ENCODE assay signal across 30 cellular contexts in genomic region chr5:100864931-100865330, GRCh38. TPM values are rescaled to one million over a fixed set of nuclear protein-coding genes. Genes with fewer than 3 reads are reported as not detected.
DNase-seq lines count a peak whose midpoint lies in the region; ATAC-seq and TF ChIP-seq lines count a peak whose summit lies in the region.
"Had no signal": no experiment of that assay in that cellular context is flagged by ENCODE, and none has a peak within 500 bp of the region (broad histone marks: within the 10 kb centered on the region; RNA-seq: fewer than 3 reads in every experiment).

No MANE protein-coding gene starts in this region.

- no peak for DNase-seq in stimulated activated naive CD8-positive, alpha-beta T cell treated with anti-CD3 and anti-CD28 coated beads, Interleukin-15, amount 100 ng/mL, for 72 hours
- no peak for DNase-seq in activated T-helper 1 cell treated with anti-CD3 and anti-CD28 coated beads, Interleukin-12 subunit alpha, Interleukin-12 subunit beta, Interleukin-2, Interleukin-4 antibody, amounts not matched to agents 30 ng/mL and 10 ng/mL and 1 ng/mL, durations not matched to agents 14 hours and 24 hours and 36 hours (ENCODE audit: low spot score)
- DNase-seq in natural killer cell (no peak), CD14-positive monocyte (ENCODE audit: low spot score) (no peak), ureter (ENCODE audit: low spot score) (no peak)
- DNase-seq: activated CD4-positive, alpha-beta memory T cell treated with anti-CD3 and anti-CD28 coated beads for 36 hours; activated CD8-positive, alpha-beta memory T cell treated with anti-CD3 and anti-CD28 coated beads, Interleukin-2, amount 50 U/mL, for 48 hours; AML-193; DMS153; esophagus squamous epithelium; foreskin keratinocyte; H7; KG1; kidney glomerular epithelial cell; MM.1S; naive thymus-derived CD4-positive, alpha-beta T cell; NCI-H1105 treated with DMSO at 0.1 percent for 48 hours; NCI-H187 treated with DMSO at 0.1 percent for 48 hours; NCI-H510A treated with DMSO at 0.1 percent for 48 hours; occipital lobe; psoas muscle; stimulated activated CD4-positive, alpha-beta T cell treated with anti-CD3 and anti-CD28 coated beads, Interleukin-12 subunit alpha, Interleukin-12 subunit beta, amount 100 ng/mL, for 4 hours; stimulated activated CD4-positive, alpha-beta T cell treated with anti-CD3 and anti-CD28 coated beads, Interleukin-2, amount 100 ng/mL, for 48 hours; substantia nigra; T-cell; upper lobe of right lung had no signal

- no peak overlapping the region for H3K4me3 Mint-ChIP-seq in stimulated activated naive CD8-positive, alpha-beta T cell treated with anti-CD3 and anti-CD28 coated beads, Interleukin-15, Interleukin-2, amounts not matched to agents 100 ng/mL and 50 ng/mL, for 24 hours
- no peak overlapping the region for H3K4me3 Mint-ChIP-seq in stimulated activated naive CD8-positive, alpha-beta T cell treated with anti-CD3 and anti-CD28 coated beads, Interleukin-15, amount 100 ng/mL, for 72 hours
- no peak overlapping the region for H3K4me3 Mint-ChIP-seq in activated T-helper 1 cell treated with anti-CD3 and anti-CD28 coated beads, Interleukin-12 subunit alpha, Interleukin-12 subunit beta, Interleukin-2, Interleukin-4 antibody, amounts not matched to agents 30 ng/mL and 10 ng/mL and 1 ng/mL, durations not matched to agents 14 hours and 24 hours and 36 hours
- no peak overlapping the region for H3K4me3 Mint-ChIP-seq in natural killer cell
- no peak overlapping the region for H3K4me3 Mint-ChIP-seq in CD14-positive monocyte
- H3K4me3 Mint-ChIP-seq: activated CD4-positive, alpha-beta memory T cell treated with anti-CD3 and anti-CD28 coated beads for 36 hours; naive thymus-derived CD4-positive, alpha-beta T cell; T-cell had no signal

- TF ChIP-seq CTCF in natural killer cell (IDR thresholded peaks at IDR 0.05) (no peak), CD14-positive monocyte (IDR thresholded peaks at IDR 0.05) (no peak)

- H3K36me3 Mint-ChIP-seq in stimulated activated naive CD8-positive, alpha-beta T cell treated with anti-CD3 and anti-CD28 coated beads, Interleukin-15, Interleukin-2, amounts not matched to agents 100 ng/mL and 50 ng/mL, for 24 hours (ENCODE audit: low read depth), result peaks cover 79% of the 10 kb centered on the region
- H3K36me3 Mint-ChIP-seq in activated T-helper 1 cell treated with anti-CD3 and anti-CD28 coated beads, Interleukin-12 subunit alpha, Interleukin-12 subunit beta, Interleukin-2, Interleukin-4 antibody, amounts not matched to agents 30 ng/mL and 10 ng/mL and 1 ng/mL, durations not matched to agents 14 hours and 24 hours and 36 hours (ENCODE audit: low read depth), result peaks cover 62% of the 10 kb centered on the region
- H3K36me3 Mint-ChIP-seq in natural killer cell, result no peaks in the 10 kb centered on the region
- peaks cover 36 to 60% of the 10 kb centered on the region in 2 donors for H3K36me3 Mint-ChIP-seq in CD14-positive monocyte

- no peaks in the 10 kb centered on the region for H3K9me3 Mint-ChIP-seq in stimulated activated naive CD8-positive, alpha-beta T cell treated with anti-CD3 and anti-CD28 coated beads, Interleukin-15, Interleukin-2, amounts not matched to agents 100 ng/mL and 50 ng/mL, for 24 hours
- H3K9me3 Mint-ChIP-seq in stimulated activated naive CD8-positive, alpha-beta T cell treated with anti-CD3 and anti-CD28 coated beads, Interleukin-15, amount 100 ng/mL, for 72 hours, result peaks cover 0 to 17% of the 10 kb centered on the region in 2 donors
- peaks cover 4% of the 10 kb centered on the region for H3K9me3 Mint-ChIP-seq in activated T-helper 1 cell treated with anti-CD3 and anti-CD28 coated beads, Interleukin-12 subunit alpha, Interleukin-12 subunit beta, Interleukin-2, Interleukin-4 antibody, amounts not matched to agents 30 ng/mL and 10 ng/mL and 1 ng/mL, durations not matched to agents 14 hours and 24 hours and 36 hours
- no peaks in the 10 kb centered on the region for H3K9me3 Mint-ChIP-seq in natural killer cell
- H3K9me3 Mint-ChIP-seq in CD14-positive monocyte, result peaks cover 0 to 4% (median 1%) of the 10 kb centered on the region in 7 donors
- H3K9me3 Mint-ChIP-seq: activated CD4-positive, alpha-beta memory T cell treated with anti-CD3 and anti-CD28 coated beads for 36 hours had no signal

- no peak for ATAC-seq in stimulated activated naive CD8-positive, alpha-beta T cell treated with anti-CD3 and anti-CD28 coated beads, Interleukin-15, amount 100 ng/mL, for 72 hours
- ATAC-seq in natural killer cell, result no peak
- no peak for ATAC-seq in GM18858 (IDR thresholded peaks at IDR 0.05; ENCODE audit: unreplicated experiment)
- ATAC-seq: foreskin keratinocyte; GM12878; naive thymus-derived CD4-positive, alpha-beta T cell; psoas muscle; sciatic nerve; T-cell; upper lobe of right lung had no signal

- no peaks in the 10 kb centered on the region for H3K27me3 Mint-ChIP-seq in stimulated activated naive CD8-positive, alpha-beta T cell treated with anti-CD3 and anti-CD28 coated beads, Interleukin-15, Interleukin-2, amounts not matched to agents 100 ng/mL and 50 ng/mL, for 24 hours
- H3K27me3 Mint-ChIP-seq in stimulated activated naive CD8-positive, alpha-beta T cell treated with anti-CD3 and anti-CD28 coated beads, Interleukin-15, amount 100 ng/mL, for 72 hours, result no peaks in the 10 kb centered on the region
- no peaks in the 10 kb centered on the region for H3K27me3 Mint-ChIP-seq in activated T-helper 1 cell treated with anti-CD3 and anti-CD28 coated beads, Interleukin-12 subunit alpha, Interleukin-12 subunit beta, Interleukin-2, Interleukin-4 antibody, amounts not matched to agents 30 ng/mL and 10 ng/mL and 1 ng/mL, durations not matched to agents 14 hours and 24 hours and 36 hours (ENCODE audit: insufficient read depth)
- H3K27me3 Mint-ChIP-seq in natural killer cell (ENCODE audit: low read depth in 2 of 2), result no peaks in the 10 kb centered on the region
- no peaks in the 10 kb centered on the region for H3K27me3 Mint-ChIP-seq in CD14-positive monocyte (ENCODE audit: low read depth in 3 of 3)
- H3K27me3 Mint-ChIP-seq: activated CD4-positive, alpha-beta memory T cell treated with anti-CD3 and anti-CD28 coated beads for 36 hours; naive thymus-derived CD4-positive, alpha-beta T cell; T-cell had no signal

- H3K4me1 Mint-ChIP-seq in stimulated activated naive CD8-positive, alpha-beta T cell treated with anti-CD3 and anti-CD28 coated beads, Interleukin-15, Interleukin-2, amounts not matched to agents 100 ng/mL and 50 ng/mL, for 24 hours (ENCODE audit: low read depth), result peaks cover 80% of the 10 kb centered on the region
- peaks cover 54% of the 10 kb centered on the region for H3K4me1 Mint-ChIP-seq in stimulated activated naive CD8-positive, alpha-beta T cell treated with anti-CD3 and anti-CD28 coated beads, Interleukin-15, amount 100 ng/mL, for 72 hours
- peaks cover 68% of the 10 kb centered on the region for H3K4me1 Mint-ChIP-seq in activated T-helper 1 cell treated with anti-CD3 and anti-CD28 coated beads, Interleukin-12 subunit alpha, Interleukin-12 subunit beta, Interleukin-2, Interleukin-4 antibody, amounts not matched to agents 30 ng/mL and 10 ng/mL and 1 ng/mL, durations not matched to agents 14 hours and 24 hours and 36 hours (ENCODE audit: low read depth)
- peaks cover 41 to 65% of the 10 kb centered on the region in 2 donors for H3K4me1 Mint-ChIP-seq in natural killer cell
- H3K4me1 Mint-ChIP-seq in CD14-positive monocyte, result no peaks in the 10 kb centered on the region

- intact Hi-C loops in activated T-helper 1 cell treated with anti-CD3 and anti-CD28 coated beads, Interleukin-12 subunit alpha, Interleukin-12 subunit beta, Interleukin-2, Interleukin-4 antibody, amounts not matched to agents 30 ng/mL and 10 ng/mL and 1 ng/mL, durations not matched to agents 14 hours and 24 hours and 36 hours (cut with micrococcal nuclease), result no loop called here
- intact Hi-C loops in natural killer cell (cut with micrococcal nuclease) (no loop called here), CD14-positive monocyte (cut with micrococcal nuclease) (no loop called here)

- peak overlapping the region; percentile 69 for H3K27ac Mint-ChIP-seq in stimulated activated naive CD8-positive, alpha-beta T cell treated with anti-CD3 and anti-CD28 coated beads, Interleukin-15, Interleukin-2, amounts not matched to agents 100 ng/mL and 50 ng/mL, for 24 hours
- no peak overlapping the region for H3K27ac Mint-ChIP-seq in stimulated activated naive CD8-positive, alpha-beta T cell treated with anti-CD3 and anti-CD28 coated beads, Interleukin-15, amount 100 ng/mL, for 72 hours
- H3K27ac Mint-ChIP-seq in activated T-helper 1 cell treated with anti-CD3 and anti-CD28 coated beads, Interleukin-12 subunit alpha, Interleukin-12 subunit beta, Interleukin-2, Interleukin-4 antibody, amounts not matched to agents 30 ng/mL and 10 ng/mL and 1 ng/mL, durations not matched to agents 14 hours and 24 hours and 36 hours, result peak overlapping the region; percentile 36
- H3K27ac Mint-ChIP-seq in natural killer cell, result peak overlapping the region; percentile 51 to 89
- H3K27ac Mint-ChIP-seq in CD14-positive monocyte, result peak overlapping the region in 2 of 7 donors; percentile 27
- H3K27ac Mint-ChIP-seq: activated CD4-positive, alpha-beta memory T cell treated with anti-CD3 and anti-CD28 coated beads for 36 hours had no signal

RNA-seq across cellular contexts. Expression of gene ST8SIA4, which starts 38.2 kb away (rescaled TPM):
- total RNA-seq in activated T-helper 1 cell treated with anti-CD3 and anti-CD28 coated beads, Interleukin-12 subunit alpha, Interleukin-12 subunit beta, Interleukin-2, Interleukin-4 antibody, amounts not matched to agents 30 ng/mL and 10 ng/mL and 1 ng/mL, durations not matched to agents 14 hours and 24 hours and 36 hours, result 63.1 and 65.2 TPM in 2 replicates
- total RNA-seq in natural killer cell, result 10 to 100 TPM; 36.3 to 63.1 (median 59.9) TPM
- 10 to 100 TPM; 30.7 to 36.4 TPM for polyA plus RNA-seq in CD14-positive monocyte
- 6.5 TPM for total RNA-seq in ureter

Comparison
In these comparisons a context has a peak if more than half of its experiments do, and no peak if none do; other contexts are left out.
1. H3K27ac Mint-ChIP-seq: peak in stimulated activated naive CD8-positive, alpha-beta T cell treated with anti-CD3 and anti-CD28 coated beads, Interleukin-15, Interleukin-2, amounts not matched to agents 100 ng/mL and 50 ng/mL, for 24 hours (single experiment), activated T-helper 1 cell treated with anti-CD3 and anti-CD28 coated beads, Interleukin-12 subunit alpha, Interleukin-12 subunit beta, Interleukin-2, Interleukin-4 antibody, amounts not matched to agents 30 ng/mL and 10 ng/mL and 1 ng/mL, durations not matched to agents 14 hours and 24 hours and 36 hours (single experiment) and natural killer cell (2 of 2); none in stimulated activated naive CD8-positive, alpha-beta T cell treated with anti-CD3 and anti-CD28 coated beads, Interleukin-15, amount 100 ng/mL, for 72 hours (0 of 2).